In genomic region chr2:3959372-3959771, GRCh38 we compare ENCODE assay signal across 9 cellular contexts.
A peak's percentile ranks its signal among the peaks of the same experiment; 100 is the strongest.
DNase-seq lines count a peak whose midpoint lies in the region; ATAC-seq and TF ChIP-seq lines count a peak whose summit lies in the region.
"Had no signal": no experiment of that assay in that cellular context is flagged by ENCODE, and none has a peak within 500 bp of the region (broad histone marks: within the 10 kb centered on the region; RNA-seq: fewer than 3 reads in every experiment).

No MANE protein-coding gene starts in this region.

- H3K27me3 Mint-ChIP-seq in activated CD4-positive, alpha-beta T cell treated with anti-CD3 and anti-CD28 coated beads, Interleukin-2, amount 10 ng/mL, durations not matched to agents 24 days and 14 days = no peaks in the 10 kb centered on the region
- peaks cover 7% of the 10 kb centered on the region; the same call in 1 of the 2 replicates for H3K27me3 Mint-ChIP-seq in WTC11 (ENCODE audit: low read depth)
- H3K27me3 Mint-ChIP-seq: activated naive CD8-positive, alpha-beta T cell had no signal

- no peaks in the 10 kb centered on the region for H3K4me1 Mint-ChIP-seq in activated CD4-positive, alpha-beta T cell treated with anti-CD3 and anti-CD28 coated beads, Interleukin-2, amount 10 ng/mL, durations not matched to agents 24 days and 14 days
- no peaks in the 10 kb centered on the region for H3K4me1 Mint-ChIP-seq in WTC11

- no peaks in the 10 kb centered on the region for H3K9me3 Mint-ChIP-seq in activated CD4-positive, alpha-beta T cell treated with anti-CD3 and anti-CD28 coated beads, Interleukin-2, amount 10 ng/mL, durations not matched to agents 24 days and 14 days
- H3K9me3 Mint-ChIP-seq in WTC11 = peaks cover 73% of the 10 kb centered on the region

- DNase-seq in activated CD4-positive, alpha-beta T cell treated with anti-CD3 and anti-CD28 coated beads, Interleukin-2, amount 10 ng/mL, durations not matched to agents 24 days and 14 days = peak; percentile 56
- DNase-seq in activated CD4-positive, alpha-beta T cell treated with anti-CD3 and anti-CD28 coated beads, Interleukin-2, amount 50 U/mL, for 1 hour = no peak
- DNase-seq in NCI-H1417 (lab: John Stamatoyannopoulos, UW) (peak; percentile 70 to 95 (median 78)), WTC11 (ENCODE audit: low spot score) (no peak), iris pigment epithelial cell (ENCODE audit: low read depth) (peak; percentile 6)
- no peak for DNase-seq in stimulated activated CD4-positive, alpha-beta T cell treated with anti-CD3 and anti-CD28 coated beads, Interleukin-2, amount 100 ng/mL, for 48 hours

- H3K36me3 Mint-ChIP-seq in activated CD4-positive, alpha-beta T cell treated with anti-CD3 and anti-CD28 coated beads, Interleukin-2, amount 10 ng/mL, durations not matched to agents 24 days and 14 days (ENCODE audit: low read depth) = no peaks in the 10 kb centered on the region
- H3K36me3 Mint-ChIP-seq in WTC11 = peaks cover 59% of the 10 kb centered on the region
- H3K36me3 Mint-ChIP-seq: activated naive CD8-positive, alpha-beta T cell had no signal

- peak; percentile 37 for TF ChIP-seq CTCF in WTC11 (IDR thresholded peaks at IDR 0.05)

- H3K4me3 Mint-ChIP-seq in activated CD4-positive, alpha-beta T cell treated with anti-CD3 and anti-CD28 coated beads, Interleukin-2, amount 10 ng/mL, durations not matched to agents 24 days and 14 days = no peak overlapping the region
- H3K4me3 Mint-ChIP-seq in WTC11 = no peak overlapping the region
- H3K4me3 Mint-ChIP-seq: activated naive CD8-positive, alpha-beta T cell had no signal

- POLR2A ChIA-PET in WTC11 (lab: Charles Lee) = interaction anchor here (0.6 to 0.7 kb wide), 3 partner anchors 169 to 734 kb away, joined by 3 to 6 read pairs (median 3); no protein-coding TSS in a partner anchor

- CTCF ChIA-PET in WTC11 (lab: Charles Lee) = interaction anchor here (0.6 to 1.0 kb wide), 3 partner anchors 35 to 499 kb away, joined by 4 to 5 read pairs (median 4); no protein-coding TSS in a partner anchor

- intact Hi-C loops in activated CD4-positive, alpha-beta T cell treated with anti-CD3 and anti-CD28 coated beads, Interleukin-2, amount 10 ng/mL, durations not matched to agents 24 days and 14 days (cut with micrococcal nuclease) = loop anchor here (5.0 kb wide), 1 partner anchor 1403 kb away; no protein-coding TSS in a partner anchor

- ATAC-seq in WTC11 (no peak), GM19463 (IDR thresholded peaks at IDR 0.05; ENCODE audit: unreplicated experiment) (no peak), HG02798 (IDR thresholded peaks at IDR 0.05; ENCODE audit: poor library complexity, unreplicated experiment) (no peak)

- no peak overlapping the region for H3K27ac Mint-ChIP-seq in activated CD4-positive, alpha-beta T cell treated with anti-CD3 and anti-CD28 coated beads, Interleukin-2, amount 10 ng/mL, durations not matched to agents 24 days and 14 days
- H3K27ac Mint-ChIP-seq in WTC11 = no peak overlapping the region
- H3K27ac Mint-ChIP-seq: activated naive CD8-positive, alpha-beta T cell had no signal

TF ChIP-seq in WTC11, 78 proteins besides CTCF, POLR2A, EP300 and RAD21:
- TF ChIP-seq NFE2L1 (CRISPR knock-in tag; IDR thresholded peaks at IDR 0.05) (no peak), NR1H2 (CRISPR knock-in tag; IDR thresholded peaks at IDR 0.05) (no peak), ESRRA (CRISPR knock-in tag; IDR thresholded peaks at IDR 0.05; ENCODE audit: borderline replicate concordance) (no peak), FOXP4 (CRISPR knock-in tag; IDR thresholded peaks at IDR 0.05) (no peak), JUN (CRISPR knock-in tag; IDR thresholded peaks at IDR 0.05) (no peak), ZBTB21 (CRISPR knock-in tag; IDR thresholded peaks at IDR 0.05; ENCODE audit: borderline replicate concordance) (no peak), FOXK1 (CRISPR knock-in tag; IDR thresholded peaks at IDR 0.05) (no peak), GTF2I (CRISPR knock-in tag; conservative IDR thresholded peaks at IDR 0.05) (no peak), GABPB1 (CRISPR knock-in tag; IDR thresholded peaks at IDR 0.05) (no peak), CBFB (CRISPR knock-in tag; IDR thresholded peaks at IDR 0.05; ENCODE audit: low read depth) (no peak), ZNF423 (CRISPR knock-in tag; IDR thresholded peaks at IDR 0.05) (no peak), SOX15 (CRISPR knock-in tag; IDR thresholded peaks at IDR 0.05) (no peak), MYBL2 (CRISPR knock-in tag; IDR thresholded peaks at IDR 0.05) (no peak), AR (CRISPR knock-in tag; IDR thresholded peaks at IDR 0.05) (no peak), ETV6 (CRISPR knock-in tag; IDR thresholded peaks at IDR 0.05) (no peak)
- TF ChIP-seq, protein P1, sequence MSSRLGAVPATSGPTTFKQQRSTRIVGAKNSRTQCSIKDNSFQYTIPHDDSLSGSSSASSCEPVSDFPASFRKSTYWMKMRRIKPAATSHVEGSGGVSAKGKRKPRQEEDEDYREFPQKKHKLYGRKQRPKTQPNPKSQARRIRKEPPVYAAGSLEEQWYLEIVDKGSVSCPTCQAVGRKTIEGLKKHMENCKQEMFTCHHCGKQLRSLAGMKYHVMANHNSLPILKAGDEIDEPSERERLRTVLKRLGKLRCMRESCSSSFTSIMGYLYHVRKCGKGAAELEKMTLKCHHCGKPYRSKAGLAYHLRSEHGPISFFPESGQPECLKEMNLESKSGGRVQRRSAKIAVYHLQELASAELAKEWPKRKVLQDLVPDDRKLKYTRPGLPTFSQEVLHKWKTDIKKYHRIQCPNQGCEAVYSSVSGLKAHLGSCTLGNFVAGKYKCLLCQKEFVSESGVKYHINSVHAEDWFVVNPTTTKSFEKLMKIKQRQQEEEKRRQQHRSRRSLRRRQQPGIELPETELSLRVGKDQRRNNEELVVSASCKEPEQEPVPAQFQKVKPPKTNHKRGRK (CRISPR knock-in tag; IDR thresholded peaks at IDR 0.05; ENCODE audit: borderline replicate concordance) = no peak

Comparison
In these comparisons a context has a peak if more than half of its experiments do, and no peak if none do; other contexts are left out.
1. DNase-seq: peak in activated CD4-positive, alpha-beta T cell treated with anti-CD3 and anti-CD28 coated beads, Interleukin-2, amount 10 ng/mL, durations not matched to agents 24 days and 14 days (single experiment), NCI-H1417 (3 of 3) and iris pigment epithelial cell (single experiment); none in activated CD4-positive, alpha-beta T cell treated with anti-CD3 and anti-CD28 coated beads, Interleukin-2, amount 50 U/mL, for 1 hour (single experiment), WTC11 (single experiment) and stimulated activated CD4-positive, alpha-beta T cell treated with anti-CD3 and anti-CD28 coated beads, Interleukin-2, amount 100 ng/mL, for 48 hours (0 of 2).